9 cellular contexts compared by ENCODE assay signal in the genomic region with DNA sequence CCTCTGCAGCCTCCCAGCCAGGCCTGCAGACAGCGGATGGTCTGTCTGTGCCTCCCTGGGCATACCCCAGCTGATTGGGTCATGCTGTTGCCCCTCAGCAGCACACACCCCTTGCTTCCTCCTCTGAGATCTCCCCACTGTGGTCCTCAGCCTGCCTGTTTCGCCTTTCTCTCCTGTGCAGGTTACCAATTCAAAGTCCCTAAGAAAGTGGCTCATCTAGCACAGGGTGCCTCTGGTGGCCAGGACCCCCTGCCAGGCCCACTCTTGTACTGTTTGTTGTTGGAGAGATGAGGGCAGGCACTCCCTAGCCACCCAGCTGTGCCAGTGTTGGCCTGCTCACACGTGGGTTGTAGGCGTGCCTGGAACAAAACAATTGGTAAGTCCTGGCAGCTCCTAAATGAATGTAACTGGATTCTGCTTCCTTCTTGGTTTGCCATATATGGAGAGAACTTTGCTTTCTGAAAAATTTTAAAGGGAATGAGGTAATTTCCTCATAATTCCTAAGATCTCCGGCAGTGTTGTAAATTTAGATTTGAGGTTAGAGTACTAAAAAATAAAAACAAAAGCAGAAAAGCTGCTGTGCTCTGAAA.
DNase-seq lines count a peak whose midpoint lies in the region; ATAC-seq and TF ChIP-seq lines count a peak whose summit lies in the region.
"Had no signal": no experiment of that assay in that cellular context is flagged by ENCODE, and none has a peak within 500 bp of the region (broad histone marks: within the 10 kb centered on the region; RNA-seq: fewer than 3 reads in every experiment).

No MANE protein-coding gene starts in this region.

- peak overlapping the region; percentile 87 to 89 for H3K27ac ChIP-seq in uterus

- peak; percentile 34 to 38 for TF ChIP-seq POLR2A in uterus (IDR thresholded peaks at IDR 0.05)

- no peak for ATAC-seq in HG03571 (IDR thresholded peaks at IDR 0.05; ENCODE audit: unreplicated experiment)
- ATAC-seq: stimulated activated naive CD8-positive, alpha-beta T cell treated with anti-CD3 and anti-CD28 coated beads, Interleukin-15, amount 100 ng/mL, for 72 hours had no signal

- no peaks in the 10 kb centered on the region for H3K27me3 ChIP-seq in uterus

- TF ChIP-seq CTCF in uterus (IDR thresholded peaks at IDR 0.05): no peak

- peaks cover 0 to 8% of the 10 kb centered on the region in 2 donors for H3K4me1 ChIP-seq in uterus

- peak; percentile 50 for DNase-seq in NCI-H510A treated with DMSO at 0.1 percent for 48 hours (lab: John Stamatoyannopoulos, UW)
- no peak for DNase-seq in NCI-H510A (lab: John Stamatoyannopoulos, UW)
- DNase-seq in brain pericyte (ENCODE audit: low read depth, low spot score): peak; percentile 75
- DNase-seq in kidney glomerular epithelial cell (lab: John Stamatoyannopoulos, UW): peak; percentile 84
- DNase-seq in uterus: peak; percentile 65 to 80
- no peak for DNase-seq in activated CD4-positive, alpha-beta T cell treated with anti-CD3 and anti-CD28 coated beads, Interleukin-2, amount 50 U/mL, for 4 hours
- DNase-seq in activated naive CD4-positive, alpha-beta T cell treated with Interleukin-2 at 50 U/mL for 16 hours: no peak
- DNase-seq: stimulated activated naive CD8-positive, alpha-beta T cell treated with anti-CD3 and anti-CD28 coated beads, Interleukin-15, amount 100 ng/mL, for 72 hours had no signal

- no peaks in the 10 kb centered on the region for H3K36me3 ChIP-seq in uterus

- intact Hi-C loops in uterus (cut with DNase I; ENCODE audit: low total_unique reads): no loop called here

- no peaks in the 10 kb centered on the region for H3K9me3 ChIP-seq in uterus

- H3K4me3 ChIP-seq in uterus: no peak overlapping the region

Comparison
In these comparisons a context has a peak if more than half of its experiments do, and no peak if none do; other contexts are left out.
1. DNase-seq: peak in NCI-H510A treated with DMSO at 0.1 percent for 48 hours (single experiment), brain pericyte (single experiment), kidney glomerular epithelial cell (single experiment) and uterus (2 of 2); none in NCI-H510A (single experiment), activated CD4-positive, alpha-beta T cell treated with anti-CD3 and anti-CD28 coated beads, Interleukin-2, amount 50 U/mL, for 4 hours (0 of 2) and activated naive CD4-positive, alpha-beta T cell treated with Interleukin-2 at 50 U/mL for 16 hours (single experiment).